27 cellular contexts compared by ENCODE assay signal in genomic region chr11:121556937-121557336, GRCh38.
DNase-seq lines count a peak whose midpoint lies in the region; ATAC-seq and TF ChIP-seq lines count a peak whose summit lies in the region.
"Had no signal": no experiment of that assay in that cellular context is flagged by ENCODE, and none has a peak within 500 bp of the region (broad histone marks: within the 10 kb centered on the region; RNA-seq: fewer than 3 reads in every experiment).

No MANE protein-coding gene starts in this region.

- peaks cover 92% of the 10 kb centered on the region for H3K36me3 Mint-ChIP-seq in activated T-cell treated with anti-CD3 and anti-CD28 coated beads, Interleukin-2, amount 50 U/mL, for 24 hours (ENCODE audit: low read depth)
- H3K36me3 Mint-ChIP-seq in T-helper 17 cell (ENCODE audit: low read depth): peaks cover 26% of the 10 kb centered on the region
- H3K36me3 Mint-ChIP-seq in HFFc6 (ENCODE audit: low read depth): no peaks in the 10 kb centered on the region

- peak; percentile 5 for ATAC-seq in GM21447 (IDR thresholded peaks at IDR 0.05; ENCODE audit: unreplicated experiment)
- ATAC-seq in T-helper 17 cell: no peak
- ATAC-seq in stimulated activated naive CD8-positive, alpha-beta T cell treated with anti-CD3 and anti-CD28 coated beads, Interleukin-15, Interleukin-2, amounts not matched to agents 100 U/mL and 50 U/mL, for 24 hours: peak; percentile 8
- ATAC-seq in HG03442 (IDR thresholded peaks at IDR 0.05; ENCODE audit: unreplicated experiment): no peak
- ATAC-seq in GM18873 (IDR thresholded peaks at IDR 0.05; ENCODE audit: low FRiP score, unreplicated experiment): no peak
- ATAC-seq: body of pancreas, GM23338, left lobe of liver, WTC11 had no signal

- H3K9me3 ChIP-seq in T-helper 17 cell (ENCODE audit: control insufficient read depth, low read length, poor library complexity, severe bottlenecking): no peaks in the 10 kb centered on the region
- H3K9me3 ChIP-seq: body of pancreas, stomach, thyroid gland had no signal

- no peaks in the 10 kb centered on the region for H3K27me3 Mint-ChIP-seq in activated T-cell treated with anti-CD3 and anti-CD28 coated beads, Interleukin-2, amount 50 U/mL, for 24 hours
- H3K27me3 Mint-ChIP-seq in T-helper 17 cell (no peaks in the 10 kb centered on the region), HFFc6 (ENCODE audit: insufficient read depth) (peaks cover 47% of the 10 kb centered on the region)

- no peak for DNase-seq in activated T-cell treated with anti-CD3 and anti-CD28 coated beads, Interleukin-2, amount 50 U/mL, for 24 hours
- no peak for DNase-seq in activated T-cell treated with anti-CD3 and anti-CD28 coated beads, Interleukin-2, amount 50 U/mL, for 1 hour
- no peak for DNase-seq in T-helper 17 cell
- DNase-seq in stimulated activated naive CD8-positive, alpha-beta T cell treated with anti-CD3 and anti-CD28 coated beads, Interleukin-15, Interleukin-2, amounts not matched to agents 100 U/mL and 50 U/mL, for 24 hours: no peak
- DNase-seq in HFFc6: no peak
- DNase-seq: activated CD4-positive, alpha-beta T cell treated with anti-CD3 and anti-CD28 coated beads, Interleukin-2, amount 50 U/mL, for 4 hours; activated CD8-positive, alpha-beta memory T cell treated with anti-CD3 and anti-CD28 coated beads, Interleukin-2, amount 50 U/mL, for 48 hours; body of pancreas; COR-L47; dermis blood vessel endothelial cell; hypothalamus; midbrain; MM.1S; NCI-H2029 treated with DMSO at 0.1 percent for 48 hours; NCI-H2227 treated with DMSO at 0.1 percent for 48 hours; NCI-H69; SHP77 treated with DMSO at 0.1 percent for 48 hours; stomach; T-helper 9 cell; thyroid gland had no signal

- no peaks in the 10 kb centered on the region for H3K9me3 Mint-ChIP-seq in activated T-cell treated with anti-CD3 and anti-CD28 coated beads, Interleukin-2, amount 50 U/mL, for 24 hours
- no peaks in the 10 kb centered on the region for H3K9me3 Mint-ChIP-seq in HFFc6
- H3K9me3 Mint-ChIP-seq: GM23338, nephron, WTC11 had no signal

- H3K27ac Mint-ChIP-seq in activated T-cell treated with anti-CD3 and anti-CD28 coated beads, Interleukin-2, amount 50 U/mL, for 24 hours: peak overlapping the region; percentile 74
- peak overlapping the region; percentile 80 for H3K27ac Mint-ChIP-seq in T-helper 17 cell
- no peak overlapping the region for H3K27ac Mint-ChIP-seq in HFFc6
- H3K27ac Mint-ChIP-seq: GM23338, nephron had no signal

- H3K4me3 Mint-ChIP-seq in activated T-cell treated with anti-CD3 and anti-CD28 coated beads, Interleukin-2, amount 50 U/mL, for 24 hours: no peak overlapping the region
- no peak overlapping the region for H3K4me3 Mint-ChIP-seq in T-helper 17 cell
- no peak overlapping the region for H3K4me3 Mint-ChIP-seq in HFFc6
- H3K4me3 Mint-ChIP-seq: GM23338, nephron, WTC11 had no signal

- TF ChIP-seq CTCF in HFFc6 (IDR thresholded peaks at IDR 0.05): no peak

- H3K4me1 Mint-ChIP-seq in activated T-cell treated with anti-CD3 and anti-CD28 coated beads, Interleukin-2, amount 50 U/mL, for 24 hours (ENCODE audit: low read depth): peaks cover 45% of the 10 kb centered on the region
- H3K4me1 Mint-ChIP-seq in T-helper 17 cell (peaks cover 28% of the 10 kb centered on the region), HFFc6 (ENCODE audit: low read depth) (no peaks in the 10 kb centered on the region)
- H3K4me1 Mint-ChIP-seq: GM23338, WTC11 had no signal

Comparison
In these comparisons a context has a peak if more than half of its experiments do, and no peak if none do; other contexts are left out.
1. ATAC-seq: peak in GM21447 (single experiment) and stimulated activated naive CD8-positive, alpha-beta T cell treated with anti-CD3 and anti-CD28 coated beads, Interleukin-15, Interleukin-2, amounts not matched to agents 100 U/mL and 50 U/mL, for 24 hours (single experiment); none in T-helper 17 cell (single experiment), HG03442 (single experiment) and GM18873 (single experiment).